Comparison of ENCODE assay signal across 17 cellular contexts in genomic region chr6:31713991-31714684, GRCh38. TPM values are rescaled to one million over a fixed set of nuclear protein-coding genes. Genes with fewer than 3 reads are reported as not detected.
A peak's percentile ranks its signal among the peaks of the same experiment; 100 is the strongest.
DNase-seq lines count a peak whose midpoint lies in the region; ATAC-seq and TF ChIP-seq lines count a peak whose summit lies in the region.
"Had no signal": no experiment of that assay in that cellular context is flagged by ENCODE, and none has a peak within 500 bp of the region (broad histone marks: within the 10 kb centered on the region; RNA-seq: fewer than 3 reads in every experiment).

No MANE protein-coding gene starts in this region.

- no peaks in the 10 kb centered on the region for H3K9me1 ChIP-seq in IMR-90 (ENCODE audit: insufficient read depth, low read length)

- no peak for TF ChIP-seq RAD21 in IMR-90 (IDR thresholded peaks at IDR 0.05; ENCODE audit: low read length)
- no peak for TF ChIP-seq RAD21 in neural cell (conservative IDR thresholded peaks at IDR 0.05)

- no peaks in the 10 kb centered on the region for H3K9me2 ChIP-seq in neural cell (ENCODE audit: insufficient read depth, low read length)

- H3K18ac ChIP-seq in IMR-90 (ENCODE audit: low read depth, low read length), result no peak overlapping the region

- WGBS in IMR-90 (ENCODE audit: extremely low coverage in 2 of 2, insufficient read length in 1 of 2), 2 experiments, result 20% methylated on average over 1 of the region's 5 CpGs; no CpG with 5 or more reads in 1 of the 2 experiments
- WGBS in esophagus, 2 donors, result 29 to 33% methylated on average over 5 of the region's 5 CpGs
- WGBS in body of pancreas, 2 donors, result 33 to 40% methylated on average over 5 of the region's 5 CpGs

- H4K5ac ChIP-seq in IMR-90 (ENCODE audit: low read depth, low read length), result no peak overlapping the region

- H2AK9ac ChIP-seq in IMR-90 (replicated peaks; ENCODE audit: low read depth, low read length, poor library complexity), result no peak overlapping the region

- no peak for DNase-seq in CD8-positive, alpha-beta T cell
- DNase-seq in IMR-90 (no peak), Right ventricle myocardium superior (no peak), LoVo (ENCODE audit: low spot score) (no peak), body of pancreas (no peak)
- DNase-seq: activated CD4-positive, alpha-beta memory T cell treated with anti-CD3 and anti-CD28 coated beads for 36 hours; activated gamma-delta T cell; left ventricle myocardium superior; MG63; NCI-H524; stimulated activated CD4-positive, alpha-beta T cell treated with anti-CD3 and anti-CD28 coated beads, Interleukin-1b, Interleukin-23, amount 100 ng/mL, for 48 hours; T-helper 9 cell had no signal

- H2AFZ ChIP-seq in IMR-90 (replicated peaks; ENCODE audit: low read length, poor library complexity) (no peak overlapping the region), neural cell (ENCODE audit: low read depth, low read length) (peak overlapping the region; percentile 84)

- H3K9me3 ChIP-seq in CD8-positive, alpha-beta T cell (ENCODE audit: low read length), result no peaks in the 10 kb centered on the region
- no peaks in the 10 kb centered on the region for H3K9me3 ChIP-seq in IMR-90 (ENCODE audit: control insufficient read depth, insufficient read depth, low read length)
- H3K9me3 ChIP-seq in esophagus (ENCODE audit: control insufficient read depth in 2 of 2, insufficient read depth in 1 of 2, low read depth in 1 of 2, low read length in 1 of 2), result no peaks in the 10 kb centered on the region
- H3K9me3 ChIP-seq in neural cell (ENCODE audit: low read length), result no peaks in the 10 kb centered on the region
- no peaks in the 10 kb centered on the region for H3K9me3 ChIP-seq in body of pancreas
- H3K9me3 ChIP-seq: breast epithelium, MG63, prostate gland had no signal

- no peaks in the 10 kb centered on the region; the same call in 1 of the 2 replicates for H4K20me1 ChIP-seq in IMR-90 (ENCODE audit: insufficient read depth, low read length)
- H4K20me1 ChIP-seq in neural cell (ENCODE audit: insufficient read depth), result no peaks in the 10 kb centered on the region

- no peak overlapping the region for H3K4ac ChIP-seq in IMR-90 (ENCODE audit: low read depth, low read length)

- H3K9ac ChIP-seq in IMR-90 (ENCODE audit: low read depth, low read length) (no peak overlapping the region), neural cell (ENCODE audit: low read length) (peak overlapping the region; percentile 48)

- H3K27me3 ChIP-seq in CD8-positive, alpha-beta T cell (ENCODE audit: insufficient read depth, low read length), result no peaks in the 10 kb centered on the region
- peaks cover 37% of the 10 kb centered on the region for H3K27me3 ChIP-seq in IMR-90 (ENCODE audit: control insufficient read depth, insufficient read depth, low read length)
- H3K27me3 ChIP-seq in esophagus (ENCODE audit: control insufficient read depth in 1 of 2, insufficient read depth in 2 of 2, low read length in 2 of 2), result no peaks in the 10 kb centered on the region
- H3K27me3 ChIP-seq in neural cell (ENCODE audit: insufficient read depth, low read depth, low read length), result no peaks in the 10 kb centered on the region
- H3K27me3 ChIP-seq in body of pancreas, result no peaks in the 10 kb centered on the region
- H3K27me3 ChIP-seq: breast epithelium, MG63 had no signal

- H3F3A ChIP-seq in neural cell (ENCODE audit: insufficient read depth, low read length, poor library complexity, severe bottlenecking), result no peaks in the 10 kb centered on the region

- H3K4me2 ChIP-seq in IMR-90 (ENCODE audit: low read depth, low read length), result no peak overlapping the region
- peak overlapping the region; percentile 30 for H3K4me2 ChIP-seq in neural cell (ENCODE audit: low read length)

- POLR2A ChIA-PET in CD8-positive, alpha-beta T cell (lab: Charles Lee), result interaction anchor here (0.9 kb wide), 1 partner anchor 9 kb away, joined by 3 read pairs; no protein-coding TSS in a partner anchor
- POLR2A ChIA-PET in IMR-90 (lab: Charles Lee; ENCODE audit: unreplicated experiment), result no interaction called here

- no peak for TF ChIP-seq EP300 in neural cell (conservative IDR thresholded peaks at IDR 0.05; ENCODE audit: poor library complexity, severe bottlenecking)

- peaks cover 17% of the 10 kb centered on the region for H3K4me1 ChIP-seq in CD8-positive, alpha-beta T cell (ENCODE audit: insufficient read depth, low read length)
- H3K4me1 ChIP-seq in IMR-90 (ENCODE audit: control insufficient read depth, insufficient read depth, low read length) (no peaks in the 10 kb centered on the region), esophagus (ENCODE audit: control insufficient read depth in 2 of 2, insufficient read depth in 2 of 2, low read length in 1 of 2) (peaks cover 0 to 38% of the 10 kb centered on the region in 2 donors), body of pancreas (peaks cover 11% of the 10 kb centered on the region)

- no peak overlapping the region for H2BK120ac ChIP-seq in IMR-90 (ENCODE audit: low read depth, low read length)

- no TSS peak for BruUV-seq in IMR-90 (replicated peaks; lab: Mats Ljungman, UMichigan)

- dilution Hi-C loops in IMR-90 (cut with HindIII; ENCODE audit: low sequenced_read_pairs, unreplicated experiment), result no loop called here

- no peak overlapping the region for H4K91ac ChIP-seq in IMR-90 (ENCODE audit: insufficient read depth, low read depth, low read length)

- H3K4me3 Mint-ChIP-seq in CD8-positive, alpha-beta T cell, result no peak overlapping the region
- H3K4me3 Mint-ChIP-seq: activated CD4-positive, alpha-beta memory T cell treated with anti-CD3 and anti-CD28 coated beads for 36 hours had no signal

- H3K9me3 Mint-ChIP-seq in CD8-positive, alpha-beta T cell, result no peaks in the 10 kb centered on the region
- H3K9me3 Mint-ChIP-seq: activated CD4-positive, alpha-beta memory T cell treated with anti-CD3 and anti-CD28 coated beads for 36 hours had no signal

- peak overlapping the region; percentile 59; the same call in 1 of the 2 replicates for H3K23ac ChIP-seq in IMR-90 (ENCODE audit: low read depth, low read length)

- H2BK15ac ChIP-seq in IMR-90 (ENCODE audit: low read depth, low read length), result no peak overlapping the region

- no peaks in the 10 kb centered on the region for H3K36me3 Mint-ChIP-seq in CD8-positive, alpha-beta T cell
- H3K36me3 Mint-ChIP-seq: activated CD4-positive, alpha-beta memory T cell treated with anti-CD3 and anti-CD28 coated beads for 36 hours had no signal

- H3K27ac ChIP-seq in CD8-positive, alpha-beta T cell (ENCODE audit: low read depth, low read length), result no peak overlapping the region
- H3K27ac ChIP-seq in IMR-90 (ENCODE audit: insufficient read depth, low read length) (no peak overlapping the region), esophagus (ENCODE audit: low read depth in 2 of 2, low read length in 1 of 2) (peak overlapping the region; percentile 8 to 59), neural cell (ENCODE audit: low read length) (peak overlapping the region; percentile 56), body of pancreas (no peak overlapping the region)

- H3K27ac Mint-ChIP-seq in CD8-positive, alpha-beta T cell, result peak overlapping the region; percentile 6
- H3K27ac Mint-ChIP-seq: activated CD4-positive, alpha-beta memory T cell treated with anti-CD3 and anti-CD28 coated beads for 36 hours had no signal

- intact Hi-C loops in CD8-positive, alpha-beta T cell (cut with DNase I, micrococcal nuclease), result no loop called here
- intact Hi-C loops in IMR-90 (cut with micrococcal nuclease), result no loop called here
- intact Hi-C loops in Right ventricle myocardium superior (cut with DNase I), result no loop called here
- intact Hi-C loops in body of pancreas (cut with DNase I), result no loop called here

- H3K4me1 Mint-ChIP-seq in CD8-positive, alpha-beta T cell (ENCODE audit: low read depth), result peaks cover 23% of the 10 kb centered on the region

- H3K14ac ChIP-seq in IMR-90 (replicated peaks; ENCODE audit: low read depth, low read length), result no peak overlapping the region

- no peaks in the 10 kb centered on the region for H3K36me3 ChIP-seq in CD8-positive, alpha-beta T cell (ENCODE audit: insufficient read depth, low read length)
- H3K36me3 ChIP-seq in IMR-90 (ENCODE audit: control insufficient read depth, insufficient read depth, low read length) (no peaks in the 10 kb centered on the region), esophagus (ENCODE audit: control insufficient read depth in 2 of 2, insufficient read depth in 2 of 2, low read length in 1 of 2) (no peaks in the 10 kb centered on the region), neural cell (ENCODE audit: insufficient read depth, low read length) (no peaks in the 10 kb centered on the region), body of pancreas (replicated peaks in 1 of 2; ENCODE audit: insufficient read depth in 1 of 2, low read depth in 2 of 2) (no peaks in the 10 kb centered on the region)
- H3K36me3 ChIP-seq: breast epithelium, MG63, prostate gland had no signal

- H2AK5ac ChIP-seq in IMR-90 (ENCODE audit: low read depth, low read length), result no peak overlapping the region

- in situ Hi-C loops in IMR-90 (cut with MboI; ENCODE audit: low sequenced_read_pairs), result no loop called here

- ATAC-seq in CD8-positive, alpha-beta T cell, result no peak
- 0 out of 2 replicates have a peak, but pooled peaks have one; percentile 17 for ATAC-seq in IMR-90 (ENCODE audit: low read depth)
- no peak for ATAC-seq in Right ventricle myocardium superior (ENCODE audit: poor library complexity)
- no peak for ATAC-seq in HG03196 (IDR thresholded peaks at IDR 0.05; ENCODE audit: unreplicated experiment)
- ATAC-seq in body of pancreas, result no peak
- ATAC-seq: left ventricle myocardium superior had no signal

- TF ChIP-seq POLR2A in IMR-90 (IDR thresholded peaks at IDR 0.05; ENCODE audit: low read depth, low read length), result no peak
- no peak for TF ChIP-seq POLR2A in body of pancreas (IDR thresholded peaks at IDR 0.05)

- TF ChIP-seq CTCF in CD8-positive, alpha-beta T cell (IDR thresholded peaks at IDR 0.05), result no peak
- no peak for TF ChIP-seq CTCF in IMR-90 (conservative IDR thresholded peaks at IDR 0.05; ENCODE audit: low read depth, low read length)
- TF ChIP-seq CTCF in neural cell (IDR thresholded peaks at IDR 0.05; ENCODE audit: poor library complexity, severe bottlenecking), result no peak
- TF ChIP-seq CTCF in body of pancreas (IDR thresholded peaks at IDR 0.05), result no peak

- no peak overlapping the region for H2BK20ac ChIP-seq in IMR-90 (ENCODE audit: low read depth, low read length)

- H2BK5ac ChIP-seq in IMR-90 (ENCODE audit: low read depth, low read length, poor library complexity, severe bottlenecking), result no peak overlapping the region

- H3K27me3 Mint-ChIP-seq in CD8-positive, alpha-beta T cell (ENCODE audit: low read depth), result no peaks in the 10 kb centered on the region
- H3K27me3 Mint-ChIP-seq: activated CD4-positive, alpha-beta memory T cell treated with anti-CD3 and anti-CD28 coated beads for 36 hours had no signal

- CTCF ChIA-PET in CD8-positive, alpha-beta T cell (lab: Charles Lee), result interaction anchor here (1.0 to 2.8 kb wide), 3 partner anchors 16 to 33 kb away, joined by 3 to 11 read pairs (median 3); partner anchors contain the start of gene LY6G5C
- CTCF ChIA-PET in IMR-90 (lab: Yijun Ruan, JAX), result no interaction called here

- no peak overlapping the region for H3K4me3 ChIP-seq in CD8-positive, alpha-beta T cell (ENCODE audit: low read depth, low read length)
- H3K4me3 ChIP-seq in IMR-90 (ENCODE audit: insufficient read depth, low read depth, low read length) (no peak overlapping the region), esophagus (ENCODE audit: low read depth in 1 of 2, low read length in 2 of 2) (no peak overlapping the region), neural cell (ENCODE audit: low read length) (peak overlapping the region; percentile 23), body of pancreas (no peak overlapping the region)
- H3K4me3 ChIP-seq: breast epithelium, MG63, prostate gland had no signal

- no peak overlapping the region for H3K56ac ChIP-seq in IMR-90 (ENCODE audit: extremely low read depth, insufficient read depth, low read length)

- H3K79me2 ChIP-seq in neural cell (replicated peaks; ENCODE audit: insufficient read depth, low read length), result no peaks in the 10 kb centered on the region

- H4K8ac ChIP-seq in IMR-90 (ENCODE audit: low read depth in 2 of 2, low read length in 2 of 2), result no peak overlapping the region

- no peaks in the 10 kb centered on the region for H3K79me1 ChIP-seq in IMR-90 (ENCODE audit: low read depth in 1 of 2, low read length in 2 of 2)

RNA-seq across cellular contexts. Expression of gene LY6G6D, which starts 1.0 kb away (rescaled TPM):
- total RNA-seq in CD8-positive, alpha-beta T cell, result not detected
- not detected in 2 replicates for total RNA-seq in IMR-90 (2012; rRNA removed)
- not detected in 2 replicates for polyA plus RNA-seq in IMR-90 (2012; rRNA removed)
- not detected in 2 replicates for polyA plus RNA-seq in IMR-90 (2012; cell fraction: cytosol; rRNA removed)
- polyA plus RNA-seq in IMR-90 (2012; cell fraction: nucleus; rRNA removed; ENCODE audit: low replicate concordance), result not detected in 2 replicates
- polyA plus RNA-seq in esophagus, result 1 to 10 TPM in 1 of 2 donors, under 1 TPM in 1; 0.67 to 1.3 TPM
- polyA plus RNA-seq in neural cell, result not detected in 2 replicates
- not detected in 2 replicates for polyA minus RNA-seq in neural cell
- not detected for total RNA-seq in Right ventricle myocardium superior
- total RNA-seq in body of pancreas, result not detected
- total RNA-seq: activated CD4-positive, alpha-beta memory T cell treated with anti-CD3 and anti-CD28 coated beads for 36 hours; breast epithelium; left ventricle myocardium superior; prostate gland had no signal

RNA-seq across cellular contexts. Expression of gene LY6G6C, which starts 7.4 kb away (rescaled TPM):
- total RNA-seq in CD8-positive, alpha-beta T cell, result not detected
- total RNA-seq in IMR-90 (2012; rRNA removed) (not detected in 2 replicates), Right ventricle myocardium superior (not detected), body of pancreas (not detected)
- polyA plus RNA-seq in IMR-90 (2012; rRNA removed) (not detected in 2 replicates), esophagus (10 to 100 TPM; 17.2 to 21.9 TPM), neural cell (0.78 and 0.88 TPM in 2 replicates)
- polyA plus RNA-seq in IMR-90 (2012; cell fraction: cytosol; rRNA removed), result not detected in 2 replicates
- polyA plus RNA-seq in IMR-90 (2012; cell fraction: nucleus; rRNA removed; ENCODE audit: low replicate concordance), result 0.26 and 0.48 TPM in 2 replicates
- polyA minus RNA-seq in neural cell, result not detected in 2 replicates
- total RNA-seq: activated CD4-positive, alpha-beta memory T cell treated with anti-CD3 and anti-CD28 coated beads for 36 hours; breast epithelium; left ventricle myocardium superior; prostate gland had no signal

RNA-seq across cellular contexts. Expression of gene LY6G6F, which starts 7.5 kb away (rescaled TPM):
- not detected for total RNA-seq in CD8-positive, alpha-beta T cell
- total RNA-seq in IMR-90 (2012; rRNA removed) (not detected in 2 replicates), Right ventricle myocardium superior (not detected), body of pancreas (not detected)
- polyA plus RNA-seq in IMR-90 (2012; rRNA removed) (not detected in 2 replicates), esophagus (not detected), neural cell (not detected in 2 replicates)
- not detected in 2 replicates for polyA plus RNA-seq in IMR-90 (2012; cell fraction: cytosol; rRNA removed)
- polyA plus RNA-seq in IMR-90 (2012; cell fraction: nucleus; rRNA removed; ENCODE audit: low replicate concordance), result not detected in 2 replicates
- not detected in 2 replicates for polyA minus RNA-seq in neural cell
- total RNA-seq: activated CD4-positive, alpha-beta memory T cell treated with anti-CD3 and anti-CD28 coated beads for 36 hours; breast epithelium; left ventricle myocardium superior had no signal

RNA-seq across cellular contexts. Expression of gene MPIG6B, which starts 9.0 kb away (rescaled TPM):
- 1 to 10 TPM in 1 of 2 experiments, under 1 TPM in 1; 0.49 to 1.1 TPM for total RNA-seq in CD8-positive, alpha-beta T cell
- not detected in 2 replicates for total RNA-seq in IMR-90 (2012; rRNA removed)
- not detected in 2 replicates for polyA plus RNA-seq in IMR-90 (2012; rRNA removed)
- polyA plus RNA-seq in IMR-90 (2012; cell fraction: cytosol; rRNA removed), result not detected in 2 replicates
- polyA plus RNA-seq in IMR-90 (2012; cell fraction: nucleus; rRNA removed; ENCODE audit: low replicate concordance), result 0.03 TPM in 1 of 2 replicates, not detected in the other
- under 1 TPM; 0.49 to 0.88 TPM for polyA plus RNA-seq in esophagus
- not detected in 2 replicates for polyA plus RNA-seq in neural cell
- not detected in 2 replicates for polyA minus RNA-seq in neural cell
- 0.13 TPM for total RNA-seq in Right ventricle myocardium superior
- total RNA-seq in body of pancreas, result not detected
- total RNA-seq: activated CD4-positive, alpha-beta memory T cell treated with anti-CD3 and anti-CD28 coated beads for 36 hours had no signal

RNA-seq across cellular contexts. Expression of gene ABHD16A, which starts 11.0 kb away (rescaled TPM):
- total RNA-seq in CD8-positive, alpha-beta T cell, result 10 to 100 TPM; 79.6 to 81.6 TPM
- total RNA-seq in IMR-90 (2012; rRNA removed), result 30.3 and 35.1 TPM in 2 replicates
- 31.5 and 34.6 TPM in 2 replicates for polyA plus RNA-seq in IMR-90 (2012; rRNA removed)
- polyA plus RNA-seq in IMR-90 (2012; cell fraction: cytosol; rRNA removed), result 25.7 and 37.6 TPM in 2 replicates
- polyA plus RNA-seq in IMR-90 (2012; cell fraction: nucleus; rRNA removed; ENCODE audit: low replicate concordance), result 93.6 and 149 TPM in 2 replicates
- 10 to 100 TPM; 30.0 to 40.1 TPM for polyA plus RNA-seq in esophagus
- polyA plus RNA-seq in neural cell, result 130 and 154 TPM in 2 replicates
- polyA minus RNA-seq in neural cell, result 68.6 and 76.7 TPM in 2 replicates
- 27.9 TPM for total RNA-seq in Right ventricle myocardium superior
- 10 to 100 TPM; 24.7 to 38.1 TPM for total RNA-seq in body of pancreas

Comparison
In these comparisons a context has a peak if more than half of its experiments do, and no peak if none do; other contexts are left out.
1. H3K27ac ChIP-seq: peak in esophagus (2 of 2) and neural cell (single experiment); none in CD8-positive, alpha-beta T cell (single experiment), IMR-90 (single experiment) and body of pancreas (0 of 4).